In genomic region chr12:56116267-56117081, GRCh38 we compare ENCODE assay signal across 8 cellular contexts. TPM values are rescaled to one million over a fixed set of nuclear protein-coding genes. Genes with fewer than 3 reads are reported as not detected.
DNase-seq lines count a peak whose midpoint lies in the region; ATAC-seq, FAIRE-seq and TF ChIP-seq lines count a peak whose summit lies in the region.

TSS of gene RPL41 (plus strand) at chr12:56116633.

- POLR2A ChIA-PET in AG04449 (lab: Yijun Ruan, JAX) = interaction anchor here (0.7 to 4.7 kb wide), 7 partner anchors 12 to 73 kb away, joined by 3 to 49 read pairs (median 10); partner anchors contain the start of genes ESYT1, MYL6, PA2G4 and SMARCC2

- CTCF ChIA-PET in AG04449 (lab: Yijun Ruan, JAX) = interaction anchor here (0.6 to 12.9 kb wide), 8 partner anchors 9 to 78 kb away, joined by 3 to 311 read pairs (median 18); partner anchors contain the start of genes ESYT1, MYL6B and SMARCC2

- peaks cover 15 to 19% of the 10 kb centered on the region in 2 donors for H3K4me1 ChIP-seq in kidney (ENCODE audit: control insufficient read depth in 1 of 2, insufficient read depth in 1 of 2, low read depth in 1 of 2, low read length in 2 of 2)

- no peaks in the 10 kb centered on the region for H3K9me3 ChIP-seq in kidney (ENCODE audit: control insufficient read depth in 1 of 2, low read length in 2 of 2)

- H3K4me3 ChIP-seq in AG04449 (ENCODE audit: low read depth, low read length) (peak within 1 kb of the TSS; percentile 94), kidney (ENCODE audit: low read length in 2 of 2) (peak within 1 kb of the TSS; percentile 99)

- DNase-seq in AG04449 (ENCODE audit: low read depth, low spot score) (peak; percentile 50), NCI-H510A (lab: John Stamatoyannopoulos, UW) (peak; percentile 80), cerebellum (ENCODE audit: low spot score) (peak; percentile 90), kidney (peak; percentile 97)
- peak; percentile 92 for DNase-seq in activated CD4-positive, CD25-positive, alpha-beta regulatory T cell treated with anti-CD3 and anti-CD28 coated beads, Interleukin-2, amount 50 U/mL, for 72 hours
- peak; percentile 94 for DNase-seq in stimulated activated CD4-positive, alpha-beta T cell treated with anti-CD3 and anti-CD28 coated beads, Interleukin-15, amount 100 ng/mL, for 24 hours

- H3K9ac ChIP-seq in kidney (ENCODE audit: low read length in 2 of 2) = peak within 1 kb of the TSS; percentile 97 to 98

- H3K36me3 ChIP-seq in kidney (ENCODE audit: control insufficient read depth in 1 of 2, insufficient read depth in 2 of 2, low read length in 2 of 2) = peaks cover 5 to 8% of the 10 kb centered on the region in 2 donors

- intact Hi-C loops in kidney (cut with DNase I) = no loop called here

- ATAC-seq in GM18909 (IDR thresholded peaks at IDR 0.05; ENCODE audit: poor library complexity, unreplicated experiment) = peak; percentile 51
- ATAC-seq in HG03378 (IDR thresholded peaks at IDR 0.05; ENCODE audit: unreplicated experiment) = peak; percentile 48

- FAIRE-seq in kidney (lab: Jason Lieb, UNC) = no peak

- peak within 1 kb of the TSS; percentile 87 to 97 for H3K27ac ChIP-seq in kidney (ENCODE audit: low read depth in 2 of 2, low read length in 2 of 2)

- TF ChIP-seq CTCF in AG04449 (IDR thresholded peaks at IDR 0.05; ENCODE audit: insufficient read depth, low read length, missing control alignments) (no peak), kidney (IDR thresholded peaks at IDR 0.05; ENCODE audit: borderline replicate concordance, extremely low read depth, insufficient read depth) (no peak)

RNA-seq across cellular contexts. Expression of gene RPL41, which starts in this region (rescaled TPM):
- total RNA-seq in cerebellum = 763 TPM
- total RNA-seq in kidney = 2,987 TPM
- polyA plus RNA-seq in kidney (ENCODE audit: insufficient read depth, low read depth, low replicate concordance) = 5,602 TPM

Comparison
In these comparisons a context has a peak if more than half of its experiments do, and no peak if none do; other contexts are left out.
1. Peak in every context shown above with its lines: DNase-seq, ATAC-seq, H3K4me3 ChIP-seq and H3K27ac ChIP-seq.